Comparison of ENCODE assay signal across 17 cellular contexts in genomic region chr17:61474934-61475333, GRCh38. TPM values are rescaled to one million over a fixed set of nuclear protein-coding genes. Genes with fewer than 3 reads are reported as not detected.
"Had no signal": no experiment of that assay in that cellular context is flagged by ENCODE, and none has a peak within 500 bp of the region (broad histone marks: within the 10 kb centered on the region; RNA-seq: fewer than 3 reads in every experiment).

No MANE protein-coding gene starts in this region.

- H3K4me3 Mint-ChIP-seq: activated B cell treated with CpG ODN at 0.5 μM for 24 hours; activated CD4-positive, alpha-beta T cell treated with anti-CD3 and anti-CD28 coated beads, Interleukin-2, amount 10 ng/mL, durations not matched to agents 7 days and 5 days; activated naive CD8-positive, alpha-beta T cell; stimulated activated memory B cell treated with anti-CD40 and anti-IgM and Interleukin-4, amounts not matched to agents 10 μg/mL and 1 μg/mL and 100 μg/mL, for 72 hours; T-helper 17 cell had no signal

- H3K27ac Mint-ChIP-seq: activated B cell treated with CpG ODN at 0.5 μM for 24 hours; activated CD4-positive, alpha-beta T cell treated with anti-CD3 and anti-CD28 coated beads, Interleukin-2, amount 10 ng/mL, durations not matched to agents 7 days and 5 days; activated naive CD8-positive, alpha-beta T cell; activated T-helper 2 cell treated with anti-CD3 and anti-CD28 coated beads, Interferon-gamma antibody, Interleukin-2, Interleukin-4, amounts not matched to agents 10 μg/mL and 5 μg/mL and 100 μg/mL, durations not matched to agents 14 hours and 24 hours and 36 hours; stimulated activated memory B cell treated with anti-CD40 and anti-IgM and Interleukin-4, amounts not matched to agents 10 μg/mL and 1 μg/mL and 100 μg/mL, for 72 hours; T-helper 17 cell had no signal

- H3K27ac ChIP-seq: dorsolateral prefrontal cortex, neutrophil, spleen, tibial artery had no signal

- ATAC-seq: left lobe of liver; right cardiac atrium; stimulated activated memory B cell treated with anti-CD40 and anti-IgM and Interleukin-4, amounts not matched to agents 10 μg/mL and 1 μg/mL and 100 μg/mL, for 72 hours; T-helper 17 cell had no signal

- H3K4me1 Mint-ChIP-seq: activated B cell treated with CpG ODN at 0.5 μM for 24 hours; activated CD4-positive, alpha-beta T cell treated with anti-CD3 and anti-CD28 coated beads, Interleukin-2, amount 10 ng/mL, durations not matched to agents 7 days and 5 days; stimulated activated memory B cell treated with anti-CD40 and anti-IgM and Interleukin-4, amounts not matched to agents 10 μg/mL and 1 μg/mL and 100 μg/mL, for 72 hours had no signal

- H3K4me3 ChIP-seq: dorsolateral prefrontal cortex, spleen, tibial artery had no signal

- H3K9me3 ChIP-seq: neutrophil, spleen, tibial artery had no signal

- DNase-seq: activated B cell treated with CpG ODN at 0.5 μM for 24 hours; activated CD4-positive, alpha-beta T cell treated with anti-CD3 and anti-CD28 coated beads, Interleukin-2, amount 10 ng/mL, durations not matched to agents 7 days and 5 days; anterior cingulate cortex; foreskin melanocyte; head of caudate nucleus; right cardiac atrium; stimulated activated CD4-positive, alpha-beta T cell treated with anti-CD3 and anti-CD28 coated beads, Interleukin-1b, Interleukin-23, amount 100 ng/mL, for 48 hours; T-helper 17 cell had no signal

- H3K4me1 ChIP-seq: spleen, tibial artery had no signal

- H3K9me3 Mint-ChIP-seq: activated B cell treated with CpG ODN at 0.5 μM for 24 hours; activated CD4-positive, alpha-beta T cell treated with anti-CD3 and anti-CD28 coated beads, Interleukin-2, amount 10 ng/mL, durations not matched to agents 7 days and 5 days; activated T-helper 2 cell treated with anti-CD3 and anti-CD28 coated beads, Interferon-gamma antibody, Interleukin-2, Interleukin-4, amounts not matched to agents 10 μg/mL and 5 μg/mL and 100 μg/mL, durations not matched to agents 14 hours and 24 hours and 36 hours; stimulated activated memory B cell treated with anti-CD40 and anti-IgM and Interleukin-4, amounts not matched to agents 10 μg/mL and 1 μg/mL and 100 μg/mL, for 72 hours had no signal

- H3K36me3 Mint-ChIP-seq: activated naive CD8-positive, alpha-beta T cell; stimulated activated memory B cell treated with anti-CD40 and anti-IgM and Interleukin-4, amounts not matched to agents 10 μg/mL and 1 μg/mL and 100 μg/mL, for 72 hours had no signal

- H3K36me3 ChIP-seq: neutrophil, spleen, tibial artery had no signal

RNA-seq across cellular contexts. Expression of gene TBX4, which starts 22.7 kb away (rescaled TPM):
- total RNA-seq: activated B cell treated with CpG ODN at 0.5 μM for 24 hours; activated CD4-positive, alpha-beta T cell treated with anti-CD3 and anti-CD28 coated beads, Interleukin-2, amount 10 ng/mL, durations not matched to agents 7 days and 5 days; activated T-helper 2 cell treated with anti-CD3 and anti-CD28 coated beads, Interferon-gamma antibody, Interleukin-2, Interleukin-4, amounts not matched to agents 10 μg/mL and 5 μg/mL and 100 μg/mL, durations not matched to agents 14 hours and 24 hours and 36 hours; esophagus mucosa; left lobe of liver; right cardiac atrium; spleen; T-helper 17 cell had no signal
- polyA plus RNA-seq: spleen had no signal
